8 cellular contexts compared by ENCODE assay signal in genomic region chr17:27294689-27295630, GRCh38. TPM values are rescaled to one million over a fixed set of nuclear protein-coding genes. Genes with fewer than 3 reads are reported as not detected.
DNase-seq lines count a peak whose midpoint lies in the region; ATAC-seq and TF ChIP-seq lines count a peak whose summit lies in the region.

No MANE protein-coding gene starts in this region.

- no peaks in the 10 kb centered on the region for H3K27me3 ChIP-seq in smooth muscle cell (ENCODE audit: low read depth)

- peaks cover 22% of the 10 kb centered on the region for H3K4me1 ChIP-seq in smooth muscle cell (ENCODE audit: low read depth)

- peak overlapping the region; percentile 96 for H3K27ac ChIP-seq in smooth muscle cell (ENCODE audit: low read depth)

- H3K36me3 Mint-ChIP-seq in MCF 10A (ENCODE audit: insufficient read depth, unreplicated experiment): peaks cover 9% of the 10 kb centered on the region

- WGBS in smooth muscle cell (ENCODE audit: low lambda C conversion rate): under 1% methylated on average over 21 of the region's 21 CpGs

- DNase-seq in stimulated activated CD4-positive, alpha-beta T cell treated with anti-CD3 and anti-CD28 coated beads, Interleukin-15, amount 100 ng/mL, for 24 hours: peak; percentile 52
- no peak for DNase-seq in stimulated activated CD4-positive, alpha-beta T cell treated with anti-CD3 and anti-CD28 coated beads, Interleukin-12 subunit alpha, Interleukin-12 subunit beta, amount 100 ng/mL, for 4 hours
- peak; percentile 49 for DNase-seq in NCI-H1105 (lab: John Stamatoyannopoulos, UW)
- peak; percentile 22 for DNase-seq in T follicular helper cell (ENCODE audit: low read depth)
- DNase-seq in MCF 10A (ENCODE audit: unreplicated experiment): peak; percentile 87
- peak; percentile 26 for DNase-seq in iPS-NIHi7 (ENCODE audit: extremely low spot score)
- no peak for DNase-seq in smooth muscle cell (lab: John Stamatoyannopoulos, UW; ENCODE audit: unreplicated experiment)

- no peak for TF ChIP-seq CTCF in MCF 10A (IDR thresholded peaks at IDR 0.05; ENCODE audit: unreplicated experiment)
- TF ChIP-seq CTCF in smooth muscle cell (IDR thresholded peaks at IDR 0.05; ENCODE audit: borderline replicate concordance, insufficient read depth, poor library complexity, severe bottlenecking): no peak

- H3K79me2 ChIP-seq in smooth muscle cell (ENCODE audit: low read depth): peaks cover 53% of the 10 kb centered on the region

- CTCF ChIA-PET in MCF 10A (lab: Yijun Ruan, JAX): interaction anchor here (0.6 to 2.9 kb wide), 8 partner anchors 15 to 329 kb away, joined by 3 to 29 read pairs (median 4); no protein-coding TSS in a partner anchor

- POLR2A ChIA-PET in MCF 10A (lab: Yijun Ruan, JAX): interaction anchor here (0.6 to 4.5 kb wide), 41 partner anchors 11 to 1200 kb away, joined by 3 to 90 read pairs (median 5); partner anchors contain the start of gene TNFAIP1

- H3F3A ChIP-seq in smooth muscle cell (ENCODE audit: low read depth): peaks cover 8% of the 10 kb centered on the region

- no peak overlapping the region for H2AFZ ChIP-seq in smooth muscle cell (ENCODE audit: low read depth)

- peak; percentile 49 for ATAC-seq in HG02642 (IDR thresholded peaks at IDR 0.05; ENCODE audit: poor library complexity, unreplicated experiment)

- no TSS peak for BruUV-seq in MCF 10A (replicated peaks; lab: Mats Ljungman, UMichigan)

- H3K27me3 Mint-ChIP-seq in MCF 10A (ENCODE audit: insufficient read depth, unreplicated experiment): no peaks in the 10 kb centered on the region

- intact Hi-C loops in MCF 10A (cut with micrococcal nuclease): loop anchor here (1.0 to 2.0 kb wide), 2 partner anchors 38 to 50 kb away; no protein-coding TSS in a partner anchor

- peak overlapping the region; percentile 78 for H3K4me3 ChIP-seq in smooth muscle cell

- peaks cover 19% of the 10 kb centered on the region for H3K4me1 Mint-ChIP-seq in MCF 10A (ENCODE audit: insufficient read depth, unreplicated experiment)

- H3K36me3 ChIP-seq in smooth muscle cell (ENCODE audit: low read depth): no peaks in the 10 kb centered on the region

- H3K9me3 ChIP-seq in smooth muscle cell (replicated peaks; ENCODE audit: low read depth): no peaks in the 10 kb centered on the region

- H3K4me2 ChIP-seq in smooth muscle cell: peak overlapping the region; percentile 95

- H3K27ac Mint-ChIP-seq in MCF 10A (ENCODE audit: low read depth, unreplicated experiment): peak overlapping the region; percentile 96

- H3K4me3 Mint-ChIP-seq in MCF 10A (ENCODE audit: unreplicated experiment): peak overlapping the region; percentile 89

- H3K9me3 Mint-ChIP-seq in MCF 10A (ENCODE audit: unreplicated experiment): no peaks in the 10 kb centered on the region

- H4K20me1 ChIP-seq in smooth muscle cell (ENCODE audit: low read depth): peaks cover 52% of the 10 kb centered on the region

- H3K9ac ChIP-seq in smooth muscle cell (ENCODE audit: low read depth): peak overlapping the region; percentile 95

RNA-seq across cellular contexts. Expression of gene WSB1, which starts 1.0 kb away (rescaled TPM):
- total RNA-seq in MCF 10A (2022) (93.1 and 145 TPM in 2 replicates), smooth muscle cell (256 and 329 TPM in 2 replicates)
- 156 and 249 TPM in 2 replicates for polyA plus RNA-seq in smooth muscle cell

Comparison
In these comparisons a context has a peak if more than half of its experiments do, and no peak if none do; other contexts are left out.
1. DNase-seq: peak in stimulated activated CD4-positive, alpha-beta T cell treated with anti-CD3 and anti-CD28 coated beads, Interleukin-15, amount 100 ng/mL, for 24 hours (single experiment), NCI-H1105 (single experiment), T follicular helper cell (single experiment), MCF 10A (single experiment) and iPS-NIHi7 (single experiment); none in stimulated activated CD4-positive, alpha-beta T cell treated with anti-CD3 and anti-CD28 coated beads, Interleukin-12 subunit alpha, Interleukin-12 subunit beta, amount 100 ng/mL, for 4 hours (single experiment) and smooth muscle cell (single experiment).